In the genomic region with DNA sequence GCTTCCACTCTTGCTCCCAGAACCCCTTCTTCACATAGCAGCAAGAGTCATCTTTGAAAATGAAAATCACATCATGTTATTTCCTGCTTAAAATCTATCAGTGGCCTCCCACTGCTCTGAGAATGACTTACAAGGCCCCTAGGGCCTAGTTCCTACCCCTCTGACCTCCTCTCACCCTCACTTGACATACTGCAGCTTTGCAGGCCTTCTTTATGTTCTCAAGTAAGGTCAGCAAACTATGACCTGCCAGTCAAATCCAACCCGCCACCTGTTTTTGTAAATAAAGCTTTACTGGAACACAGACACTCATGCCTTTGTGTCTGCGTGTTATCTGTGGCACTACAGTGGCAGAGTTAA, we compare ENCODE assay signal across 10 cellular contexts.
A peak's percentile ranks its signal among the peaks of the same experiment; 100 is the strongest.
DNase-seq lines count a peak whose midpoint lies in the region; ATAC-seq and TF ChIP-seq lines count a peak whose summit lies in the region.
"Had no signal": no experiment of that assay in that cellular context is flagged by ENCODE, and none has a peak within 500 bp of the region (broad histone marks: within the 10 kb centered on the region; RNA-seq: fewer than 3 reads in every experiment).

No MANE protein-coding gene starts in this region.

- H3K9me3 Mint-ChIP-seq in MCF 10A (ENCODE audit: unreplicated experiment) = no peaks in the 10 kb centered on the region
- H3K9me3 Mint-ChIP-seq in stimulated activated naive CD8-positive, alpha-beta T cell treated with anti-CD3 and anti-CD28 coated beads, Interleukin-15, amount 100 ng/mL, for 72 hours = no peaks in the 10 kb centered on the region

- H3K4me1 Mint-ChIP-seq in MCF 10A (ENCODE audit: insufficient read depth, unreplicated experiment) = peaks cover 29% of the 10 kb centered on the region
- H3K4me1 Mint-ChIP-seq in stimulated activated naive CD8-positive, alpha-beta T cell treated with anti-CD3 and anti-CD28 coated beads, Interleukin-15, amount 100 ng/mL, for 72 hours = peaks cover 48% of the 10 kb centered on the region

- no peaks in the 10 kb centered on the region for H3K27me3 ChIP-seq in mammary epithelial cell (ENCODE audit: insufficient read depth, low read length)
- no peaks in the 10 kb centered on the region for H3K27me3 ChIP-seq in OCI-LY1 (ENCODE audit: insufficient read depth, low read length)
- H3K27me3 ChIP-seq in colonic mucosa = no peaks in the 10 kb centered on the region
- H3K27me3 ChIP-seq: ascending aorta, heart left ventricle had no signal

- dilution Hi-C loops in mammary epithelial cell (cut with HindIII; ENCODE audit: low sequenced_read_pairs) = no loop called here

- H4K20me1 ChIP-seq in mammary epithelial cell (ENCODE audit: insufficient read depth, low read length) (no peaks in the 10 kb centered on the region), OCI-LY1 (ENCODE audit: insufficient read depth, low read length) (no peaks in the 10 kb centered on the region)

- DNase-seq in MCF 10A (ENCODE audit: unreplicated experiment) = no peak
- DNase-seq in mammary epithelial cell = no peak
- DNase-seq in stimulated activated naive CD8-positive, alpha-beta T cell treated with anti-CD3 and anti-CD28 coated beads, Interleukin-15, amount 100 ng/mL, for 72 hours = no peak
- no peak for DNase-seq in colonic mucosa
- no peak for DNase-seq in GDM1 (lab: John Stamatoyannopoulos, UW)
- DNase-seq: heart left ventricle had no signal

- POLR2A ChIA-PET in MCF 10A (lab: Yijun Ruan, JAX) = interaction anchor here (1.0 to 4.7 kb wide), 3 partner anchors 11 to 183 kb away, joined by 3 to 26 read pairs (median 4); no protein-coding TSS in a partner anchor

- H3K4me1 ChIP-seq in mammary epithelial cell (ENCODE audit: insufficient read depth, low read length) = peaks cover 6% of the 10 kb centered on the region
- H3K4me1 ChIP-seq in OCI-LY1 (ENCODE audit: insufficient read depth, low read length, severe bottlenecking) = peaks cover 99% of the 10 kb centered on the region
- no peaks in the 10 kb centered on the region for H3K4me1 ChIP-seq in colonic mucosa

- CTCF ChIA-PET in MCF 10A (lab: Yijun Ruan, JAX) (interaction anchor here (0.9 to 1.5 kb wide), 2 partner anchors 12 to 23 kb away, joined by 3 to 6 read pairs; no protein-coding TSS in a partner anchor), mammary epithelial cell (lab: Charles Lee; ENCODE audit: low non-redundant PET) (no interaction called here)

- no peak for TF ChIP-seq CTCF in MCF 10A (IDR thresholded peaks at IDR 0.05; ENCODE audit: unreplicated experiment)
- TF ChIP-seq CTCF in mammary epithelial cell (conservative IDR thresholded peaks at IDR 0.05 in 1 of 2, IDR thresholded peaks at IDR 0.05 in 1 of 2; ENCODE audit: extremely low read depth in 1 of 2, insufficient read depth in 1 of 2, low read depth in 1 of 2, low read length in 2 of 2) = no peak
- no peak for TF ChIP-seq CTCF in OCI-LY1 (IDR thresholded peaks at IDR 0.05; ENCODE audit: low read length)
- TF ChIP-seq CTCF in colonic mucosa (IDR thresholded peaks at IDR 0.05) = no peak

- 100% methylated on average over 1 of the region's 2 CpGs for WGBS in mammary epithelial cell (ENCODE audit: low coverage, missing lambda C conversion rate)

- no peaks in the 10 kb centered on the region for H3K79me2 ChIP-seq in mammary epithelial cell (ENCODE audit: insufficient read depth, low read length)
- no peaks in the 10 kb centered on the region for H3K79me2 ChIP-seq in OCI-LY1 (ENCODE audit: insufficient read depth, low read length)

- H3F3A ChIP-seq in OCI-LY1 (ENCODE audit: insufficient read depth, low read length) = peaks cover 6% of the 10 kb centered on the region; the same call in 1 of the 2 replicates

- H3K27ac ChIP-seq in mammary epithelial cell (ENCODE audit: insufficient read depth, low read depth, low read length) (no peak overlapping the region), OCI-LY1 (ENCODE audit: low read depth, low read length, poor library complexity, severe bottlenecking) (peak overlapping the region; percentile 99), colonic mucosa (no peak overlapping the region)
- H3K27ac ChIP-seq: ascending aorta, heart left ventricle had no signal

- H2AFZ ChIP-seq in mammary epithelial cell (ENCODE audit: low read depth, low read length) = no peak overlapping the region
- no peak overlapping the region for H2AFZ ChIP-seq in OCI-LY1 (ENCODE audit: low read length)

- peaks cover 7% of the 10 kb centered on the region for H3K36me3 Mint-ChIP-seq in MCF 10A (ENCODE audit: insufficient read depth, unreplicated experiment)

- no peak overlapping the region for H3K4me2 ChIP-seq in mammary epithelial cell (ENCODE audit: insufficient read depth, low read depth, low read length)
- H3K4me2 ChIP-seq in OCI-LY1 (ENCODE audit: low read length) = no peak overlapping the region

- H3K9me3 ChIP-seq in mammary epithelial cell (replicated peaks; ENCODE audit: insufficient read depth, low read length) (no peaks in the 10 kb centered on the region), OCI-LY1 (ENCODE audit: low read length) (no peaks in the 10 kb centered on the region), colonic mucosa (no peaks in the 10 kb centered on the region)
- H3K9me3 ChIP-seq: ascending aorta, heart left ventricle had no signal

- no peaks in the 10 kb centered on the region for H3K27me3 Mint-ChIP-seq in MCF 10A (ENCODE audit: insufficient read depth, unreplicated experiment)
- H3K27me3 Mint-ChIP-seq in stimulated activated naive CD8-positive, alpha-beta T cell treated with anti-CD3 and anti-CD28 coated beads, Interleukin-15, amount 100 ng/mL, for 72 hours = no peaks in the 10 kb centered on the region

- H3K4me3 Mint-ChIP-seq in MCF 10A (ENCODE audit: unreplicated experiment) = no peak overlapping the region
- peak overlapping the region; percentile 14 to 45 for H3K4me3 Mint-ChIP-seq in stimulated activated naive CD8-positive, alpha-beta T cell treated with anti-CD3 and anti-CD28 coated beads, Interleukin-15, amount 100 ng/mL, for 72 hours

- H3K4me3 ChIP-seq in mammary epithelial cell (replicated peaks in 1 of 3; ENCODE audit: insufficient read depth in 1 of 3, low read depth in 2 of 3, low read length in 3 of 3) (no peak overlapping the region), OCI-LY1 (ENCODE audit: low read depth, low read length, poor library complexity, severe bottlenecking) (no peak overlapping the region), colonic mucosa (no peak overlapping the region)
- H3K4me3 ChIP-seq: ascending aorta, heart left ventricle had no signal

- intact Hi-C loops in MCF 10A (cut with micrococcal nuclease) (no loop called here), mammary epithelial cell (cut with micrococcal nuclease) (no loop called here), colonic mucosa (cut with DNase I) (no loop called here)

- H3K9ac ChIP-seq in mammary epithelial cell (ENCODE audit: insufficient read depth, low read length) = no peak overlapping the region
- H3K9ac ChIP-seq in OCI-LY1 (ENCODE audit: low read length) = no peak overlapping the region; the same call in 1 of the 2 replicates
- H3K9ac ChIP-seq in colonic mucosa (ENCODE audit: low read depth in 2 of 2, low read length in 2 of 2) = no peak overlapping the region

- in situ Hi-C loops in mammary epithelial cell (cut with MboI; ENCODE audit: low sequenced_read_pairs in 2 of 2) = no loop called here

- BruUV-seq in MCF 10A (replicated peaks; lab: Mats Ljungman, UMichigan) (no TSS peak), mammary epithelial cell (replicated peaks; lab: Mats Ljungman, UMichigan) (no TSS peak)

- peak overlapping the region; percentile 75 for H3K27ac Mint-ChIP-seq in MCF 10A (ENCODE audit: low read depth, unreplicated experiment)
- peak overlapping the region in 1 of 2 donors; percentile 70 for H3K27ac Mint-ChIP-seq in stimulated activated naive CD8-positive, alpha-beta T cell treated with anti-CD3 and anti-CD28 coated beads, Interleukin-15, amount 100 ng/mL, for 72 hours

- no peaks in the 10 kb centered on the region for H3K9me2 ChIP-seq in OCI-LY1 (ENCODE audit: low read depth, low read length)

- H3K36me3 ChIP-seq in mammary epithelial cell (ENCODE audit: insufficient read depth, low read length) (no peaks in the 10 kb centered on the region), OCI-LY1 (ENCODE audit: insufficient read depth, low read length) (no peaks in the 10 kb centered on the region), colonic mucosa (no peaks in the 10 kb centered on the region)

- ATAC-seq in HG02571 (IDR thresholded peaks at IDR 0.05; ENCODE audit: unreplicated experiment) = peak; percentile 26
- peak; percentile 45 for ATAC-seq in stimulated activated naive CD8-positive, alpha-beta T cell treated with anti-CD3 and anti-CD28 coated beads, Interleukin-15, amount 100 ng/mL, for 72 hours
- ATAC-seq in GM21737 (IDR thresholded peaks at IDR 0.05; ENCODE audit: unreplicated experiment) = no peak
- ATAC-seq: heart left ventricle had no signal
